In the genomic region with DNA sequence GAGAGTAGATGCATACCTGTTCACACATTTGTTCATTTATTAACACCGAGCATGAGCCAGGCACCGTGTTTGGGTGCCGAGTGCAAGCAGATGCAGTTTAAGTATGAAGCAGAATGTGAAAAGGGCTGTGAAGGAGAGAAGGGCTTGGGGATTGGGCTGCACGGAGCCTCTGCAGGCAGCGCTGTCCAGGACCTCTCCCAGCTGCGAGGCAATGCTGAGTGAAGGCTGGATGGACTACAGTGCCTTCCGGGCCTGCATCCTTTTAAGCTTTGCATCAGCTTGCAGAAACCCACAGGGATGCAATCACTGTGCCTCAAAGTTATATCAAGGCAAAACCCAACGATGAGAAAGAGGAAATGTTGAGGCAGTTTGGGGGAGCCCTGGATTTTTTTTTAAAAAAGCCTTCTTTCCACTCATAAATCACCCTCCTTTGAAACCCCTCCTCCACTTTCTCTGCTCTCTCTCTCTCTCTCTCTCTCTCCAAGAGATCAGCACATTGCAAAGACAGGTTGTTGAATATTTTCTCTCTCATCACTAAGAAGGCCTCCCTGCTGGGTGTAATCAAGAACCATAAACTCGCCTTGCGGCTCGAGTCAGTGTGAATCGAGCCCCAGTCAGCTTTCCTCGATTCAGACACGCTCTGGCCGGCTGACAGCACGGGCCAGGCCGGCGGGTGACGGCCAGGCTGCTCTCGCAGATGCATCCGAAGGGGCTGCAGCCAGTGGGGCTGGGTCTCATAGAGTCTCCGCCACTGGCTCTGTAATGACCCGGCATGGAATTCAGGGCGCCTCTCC, we compare ENCODE assay signal across 20 cellular contexts.
DNase-seq lines count a peak whose midpoint lies in the region; ATAC-seq and TF ChIP-seq lines count a peak whose summit lies in the region.
"Had no signal": no experiment of that assay in that cellular context is flagged by ENCODE, and none has a peak within 500 bp of the region (broad histone marks: within the 10 kb centered on the region; RNA-seq: fewer than 3 reads in every experiment).

No MANE protein-coding gene starts in this region.

- H3K4me1 ChIP-seq in HEK293 (ENCODE audit: control insufficient read depth, insufficient read depth, low read length), result no peaks in the 10 kb centered on the region

- H3K9me3 Mint-ChIP-seq in type B pancreatic cell, result no peaks in the 10 kb centered on the region
- H3K9me3 Mint-ChIP-seq: CD8-positive, alpha-beta memory T cell had no signal

- no peaks in the 10 kb centered on the region for H3K36me3 ChIP-seq in HEK293 (ENCODE audit: control insufficient read depth in 2 of 2, insufficient read depth in 1 of 2, low read length in 2 of 2)

- H3K27ac ChIP-seq in HEK293 (ENCODE audit: extremely low read depth, low read depth, low read length), result no peak overlapping the region
- H3K27ac ChIP-seq: SK-N-MC had no signal

- no peaks in the 10 kb centered on the region for H3K36me3 Mint-ChIP-seq in type B pancreatic cell
- H3K36me3 Mint-ChIP-seq: CD8-positive, alpha-beta memory T cell had no signal

- TF ChIP-seq CTCF in HEK293 (tag by site-specific recombination; IDR thresholded peaks at IDR 0.05) (no peak), type B pancreatic cell (conservative IDR thresholded peaks at IDR 0.05) (no peak)

- peaks cover 66% of the 10 kb centered on the region for H3K27me3 Mint-ChIP-seq in type B pancreatic cell

- CTCF ChIA-PET in HEK293 (lab: Yijun Ruan, JAX), result no interaction called here

- POLR2A ChIA-PET in HEK293 (lab: Yijun Ruan, JAX), result no interaction called here

- H3K4me1 Mint-ChIP-seq in type B pancreatic cell (ENCODE audit: unreplicated experiment), result peaks cover 40% of the 10 kb centered on the region

- no peak overlapping the region for H3K4me3 ChIP-seq in HEK293 (ENCODE audit: low read depth, low read length)
- H3K4me3 ChIP-seq: SK-N-MC had no signal

- no peak for ATAC-seq in HG03442 (IDR thresholded peaks at IDR 0.05; ENCODE audit: unreplicated experiment)
- ATAC-seq: HCT116 had no signal

- no peaks in the 10 kb centered on the region for H3K9me3 ChIP-seq in HEK293 (ENCODE audit: control insufficient read depth, insufficient read depth, low read depth, low read length)

- DNase-seq in cerebellum (ENCODE audit: low spot score) (peak; percentile 19), left kidney (ENCODE audit: low read depth, low spot score) (peak; percentile 53), type B pancreatic cell (ENCODE audit: extremely low spot score, unreplicated experiment) (no peak)
- DNase-seq in activated CD4-positive, alpha-beta T cell treated with anti-CD3 and anti-CD28 coated beads, Interleukin-2, amount 50 U/mL, for 1 hour, result no peak
- DNase-seq in stimulated activated naive CD4-positive, alpha-beta T cell treated with Interleukin-2 at 50 U/mL for 16 hours (lab: John Stamatoyannopoulos, UW), result no peak
- DNase-seq: ACHN; C1 segment of cervical spinal cord; CD8-positive, alpha-beta memory T cell; DMS53; KBM-7; NCI-H1105 treated with DMSO at 0.1 percent for 48 hours; NCI-H1694; NCI-H2081 treated with DMSO at 0.1 percent for 48 hours; NCI-H510A; NCI-H774; SHP77 had no signal

- peak overlapping the region; percentile 11 for H3K4me3 Mint-ChIP-seq in type B pancreatic cell
- H3K4me3 Mint-ChIP-seq: CD8-positive, alpha-beta memory T cell had no signal

- no peak overlapping the region for H3K27ac Mint-ChIP-seq in type B pancreatic cell

TF ChIP-seq in HEK293, 187 proteins besides CTCF, POLR2A, EP300 and RAD21:
- TF ChIP-seq ZNF596 (tag by site-specific recombination; IDR thresholded peaks at IDR 0.05) (peak; percentile 34; the same call in 1 of the 2 replicates), GFI1B (tag by site-specific recombination; IDR thresholded peaks at IDR 0.05) (no peak), ZBTB17 (tag by site-specific recombination; IDR thresholded peaks at IDR 0.05) (peak; percentile 52), ZNF391 (tag by site-specific recombination; IDR thresholded peaks at IDR 0.05; ENCODE audit: borderline replicate concordance, low read depth) (no peak), ZIC2 (tag by site-specific recombination; IDR thresholded peaks at IDR 0.05) (peak; percentile 45; the same call in 1 of the 2 replicates)

Comparison
In these comparisons a context has a peak if more than half of its experiments do, and no peak if none do; other contexts are left out.
1. DNase-seq: peak in cerebellum (single experiment) and left kidney (single experiment); none in type B pancreatic cell (single experiment), activated CD4-positive, alpha-beta T cell treated with anti-CD3 and anti-CD28 coated beads, Interleukin-2, amount 50 U/mL, for 1 hour (single experiment) and stimulated activated naive CD4-positive, alpha-beta T cell treated with Interleukin-2 at 50 U/mL for 16 hours (single experiment).